Comparison of ENCODE assay signal across 4 cellular contexts in the genomic region with DNA sequence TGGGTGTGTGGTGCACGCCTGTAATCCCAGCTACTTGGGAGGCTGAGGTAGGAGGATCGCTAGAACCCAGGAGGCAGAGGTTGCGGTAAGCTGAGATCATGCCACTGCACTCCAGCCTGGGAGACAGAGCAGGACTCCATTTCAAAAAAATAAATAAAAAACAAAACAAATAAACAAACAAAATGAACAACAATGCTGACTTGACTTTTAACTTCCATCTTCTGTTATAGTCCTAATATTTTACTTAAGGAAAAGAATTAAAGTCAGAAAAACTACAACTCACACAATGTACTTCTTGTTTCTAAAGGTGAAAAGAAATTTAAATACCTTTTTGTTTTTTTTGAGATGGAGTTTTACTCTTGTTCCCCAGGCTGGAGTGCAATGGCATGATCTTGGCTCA. TPM values are rescaled to one million over a fixed set of nuclear protein-coding genes. Genes with fewer than 3 reads are reported as not detected.
DNase-seq lines count a peak whose midpoint lies in the region; ATAC-seq, FAIRE-seq and TF ChIP-seq lines count a peak whose summit lies in the region.
"Not testable (repeated sequence)": the region's sequence is repeated elsewhere in the genome, so short reads cannot be mapped to it uniquely, and the experiment has no call there.

No MANE protein-coding gene starts in this region.

- not testable (repeated sequence) for ATAC-seq in A549, T-helper 17 cell, K562, HepG2

- H3K9me1 ChIP-seq in K562 (ENCODE audit: control insufficient read depth, insufficient read depth, low read length): not testable (repeated sequence)

- intact Hi-C loops in K562 (cut with micrococcal nuclease); HepG2 (cut with micrococcal nuclease; ENCODE audit: unreplicated experiment): not testable (repeated sequence)

- WGBS in A549 (ENCODE audit: missing lambda C conversion rate): 97% methylated on average over 3 of the region's 3 CpGs
- 93% methylated on average over 3 of the region's 3 CpGs for WGBS in K562 (ENCODE audit: insufficient coverage, low coverage, missing lambda C conversion rate)
- WGBS in HepG2 (ENCODE audit: low lambda C conversion rate): 96% methylated on average over 3 of the region's 3 CpGs

- not testable (repeated sequence) for H3K4me3 Mint-ChIP-seq in T-helper 17 cell

- H3K27ac ChIP-seq in A549; K562 (ENCODE audit: extremely low read depth, low read depth, low read length); HepG2 (ENCODE audit: extremely low read length, insufficient read depth, low read length): not testable (repeated sequence)

- not testable (repeated sequence) for H3K4me2 ChIP-seq in A549; K562 (ENCODE audit: insufficient read depth, low read length); HepG2 (ENCODE audit: low read depth, low read length)

- H3K4me1 ChIP-seq in A549; K562 (replicated peaks in 1 of 2; ENCODE audit: control insufficient read depth in 2 of 2, insufficient read depth in 2 of 2, low read length in 2 of 2); HepG2 (ENCODE audit: insufficient read depth, low read length): not testable (repeated sequence)

- POLR2A ChIA-PET in A549 (lab: Yijun Ruan, JAX); K562 (lab: Yijun Ruan, JAX): not testable (repeated sequence)
- POLR2A ChIA-PET in HepG2 (lab: Yijun Ruan, JAX): interaction anchor here (3.0 kb wide), 1 partner anchor 9 kb away, joined by 15 read pairs; no protein-coding TSS in a partner anchor

- H3K9ac ChIP-seq in K562 (ENCODE audit: insufficient read depth in 1 of 2, low read depth in 2 of 2, low read length in 2 of 2); HepG2 (ENCODE audit: insufficient read depth, low read depth, low read length): not testable (repeated sequence)

- H3K4me1 Mint-ChIP-seq in T-helper 17 cell: not testable (repeated sequence)

- H3K27me3 Mint-ChIP-seq in T-helper 17 cell: not testable (repeated sequence)

- TF ChIP-seq CTCF in A549 (IDR thresholded peaks at IDR 0.05); K562 (IDR thresholded peaks at IDR 0.05 in 2 of 3, conservative IDR thresholded peaks at IDR 0.05 in 1 of 3; ENCODE audit: insufficient read depth in 2 of 3, low read depth in 1 of 3, low read length in 3 of 3); HepG2 (CRISPR knock-in tag; IDR thresholded peaks at IDR 0.05): not testable (repeated sequence)

- CTCF ChIA-PET in A549 (lab: Yijun Ruan, JAX); K562 (lab: Yijun Ruan, JAX; ENCODE audit: low intra/inter-chr PET ratio); HepG2 (lab: Yijun Ruan, JAX; ENCODE audit: low intra/inter-chr PET ratio, low total read pairs): not testable (repeated sequence)

- peaks cover 21% of the 10 kb centered on the region; the same call in 2 of the 3 replicates for H3K36me3 ChIP-seq in K562 (ENCODE audit: control insufficient read depth, insufficient read depth, low read length)
- H3K36me3 ChIP-seq in HepG2 (replicated peaks in 1 of 2; ENCODE audit: control insufficient read depth in 1 of 2, insufficient read depth in 2 of 2, low read length in 2 of 2): peaks cover 7 to 23% of the 10 kb centered on the region in 2 experiments; a peak in 4 of 5 replicates

- not testable (repeated sequence) for H2AFZ ChIP-seq in K562 (ENCODE audit: low read depth, low read length); HepG2 (ENCODE audit: low read length)

- H4K20me1 ChIP-seq in K562 (replicated peaks; ENCODE audit: control insufficient read depth, insufficient read depth, low read length); HepG2 (ENCODE audit: insufficient read depth, low read length): not testable (repeated sequence)

- not testable (repeated sequence) for H3K79me2 ChIP-seq in K562 (ENCODE audit: control insufficient read depth, insufficient read depth, low read length); HepG2 (ENCODE audit: insufficient read depth, low read length)

- not testable (repeated sequence) for TF ChIP-seq EP300 in A549 (IDR thresholded peaks at IDR 0.05); K562 (IDR thresholded peaks at IDR 0.05; ENCODE audit: low read length); HepG2 (IDR thresholded peaks at IDR 0.05; ENCODE audit: low read depth in 2 of 2, low read length in 2 of 2); HepG2 (CRISPR knock-in tag; IDR thresholded peaks at IDR 0.05; ENCODE audit: borderline replicate concordance)

- FAIRE-seq in A549 (lab: Jason Lieb, UNC); K562 (lab: Jason Lieb, UNC); HepG2 (lab: Jason Lieb, UNC): not testable (repeated sequence)

- H3K27me3 ChIP-seq in K562 (ENCODE audit: control insufficient read depth in 2 of 2, insufficient read depth in 2 of 2, low read length in 2 of 2); HepG2 (ENCODE audit: control insufficient read depth in 1 of 2, insufficient read depth in 2 of 2, low read length in 2 of 2): not testable (repeated sequence)

- H3K36me3 Mint-ChIP-seq in T-helper 17 cell (ENCODE audit: low read depth): not testable (repeated sequence)

- H3K27ac Mint-ChIP-seq in T-helper 17 cell: peak overlapping the region; percentile 6

- H3K9me3 ChIP-seq in A549; T-helper 17 cell (ENCODE audit: control insufficient read depth, low read length, poor library complexity, severe bottlenecking); K562 (replicated peaks; ENCODE audit: control insufficient read depth, insufficient read depth, low read depth, low read length); HepG2 (ENCODE audit: low read length): not testable (repeated sequence)

- TF ChIP-seq POLR2A in A549 (IDR thresholded peaks at IDR 0.05; ENCODE audit: low read length); K562 (conservative IDR thresholded peaks at IDR 0.05); HepG2 (IDR thresholded peaks at IDR 0.05; ENCODE audit: insufficient read depth in 1 of 2, low read depth in 2 of 2, low read length in 2 of 2): not testable (repeated sequence)

- BruUV-seq in K562 (replicated peaks; lab: Mats Ljungman, UMichigan); HepG2 (replicated peaks; lab: Mats Ljungman, UMichigan): not testable (repeated sequence)

- DNase-seq in A549 (ENCODE audit: low read depth in 1 of 2, low spot score in 1 of 2); T-helper 17 cell; K562 (ENCODE audit: extremely low read depth in 1 of 4, low spot score in 3 of 4); HepG2 (ENCODE audit: low spot score): not testable (repeated sequence)

- in situ Hi-C loops in K562 (cut with MboI); HepG2 (cut with HindIII; ENCODE audit: extremely low pct_ligation_motif_present, low pct_unique_long_range_greater_than_20kb): not testable (repeated sequence)

- H3K4me3 ChIP-seq in A549; K562; HepG2 (replicated peaks in 1 of 3; ENCODE audit: insufficient read depth in 1 of 3, low read depth in 2 of 3, low read length in 3 of 3): not testable (repeated sequence)

- TF ChIP-seq RAD21 in A549 (conservative IDR thresholded peaks at IDR 0.05 in 1 of 2, IDR thresholded peaks at IDR 0.05 in 1 of 2); K562 (CRISPR knock-in tag; conservative IDR thresholded peaks at IDR 0.05 in 1 of 2, IDR thresholded peaks at IDR 0.05 in 1 of 2); HepG2 (CRISPR knock-in tag; IDR thresholded peaks at IDR 0.05): not testable (repeated sequence)

RNA-seq across cellular contexts. Expression of a gene that starts 13.4 kb away (rescaled TPM):
- 17.4 and 19.3 TPM in 2 replicates for polyA plus RNA-seq in A549 (2011; rRNA removed)
- 3.5 and 4.4 TPM in 2 replicates for polyA plus RNA-seq in A549 (2012; cell fraction: cytosol; rRNA removed)
- polyA plus RNA-seq in A549 (2012; cell fraction: nucleus; rRNA removed): 5.3 and 6.9 TPM in 2 replicates
- polyA plus RNA-seq in A549 (2017; fragmentation: RNase III; extraction: RNeasy Plus Mini Kit Qiagen cat#74134 plus additional on column Dnase treatment): 5.7 to 6.6 TPM (median 6.0 TPM) in 3 replicates
- 14.2 and 17.3 TPM in 2 replicates for polyA minus RNA-seq in A549 (2011; rRNA and poly(A)+ RNA removed)
- 1 to 10 TPM; 8.3 to 8.9 TPM for total RNA-seq in T-helper 17 cell
- total RNA-seq in K562 (2011; cell fraction: chromatin; rRNA removed; ENCODE audit: low replicate concordance): 47.7 and 80.6 TPM in 2 replicates
- total RNA-seq in K562 (2011; cell fraction: nucleolus; rRNA removed): 37.8 and 37.9 TPM in 2 replicates
- 54.6 and 76.0 TPM in 2 replicates for total RNA-seq in K562 (2011; cell fraction: nucleoplasm; rRNA removed)
- 6.4 and 9.1 TPM in 2 replicates for total RNA-seq in K562 (2014; rRNA removed)
- total RNA-seq in K562 (2014; rRNA removed; fragmentation: Illumina TruSeq; extraction: Trizol): 10.3 and 11.8 TPM in 2 replicates
- 9.4 and 11.3 TPM in 2 replicates for total RNA-seq in K562 (2015; rRNA removed; fragmentation: Illumina TruSeq; extraction: Trizol)
- total RNA-seq in K562 (2021): 10.3 and 10.6 TPM in 2 replicates
- 15.3 and 15.8 TPM in 2 replicates for polyA plus RNA-seq in K562 (2011; rRNA removed)
- polyA plus RNA-seq in K562 (2011; cell fraction: cytosol; rRNA removed): 6.6 and 10.6 TPM in 2 replicates
- 33.3 and 43.6 TPM in 2 replicates for polyA plus RNA-seq in K562 (2011; cell fraction: nucleus; rRNA removed)
- polyA plus RNA-seq in K562 (2012): 7.2 and 13.1 TPM in 2 replicates
- polyA plus RNA-seq in K562 (2014; fragmentation: Illumina TruSeq; extraction: Trizol): 9.5 and 12.3 TPM in 2 replicates
- polyA plus RNA-seq in K562 (2014; fragmentation: Nextera tagmentation; extraction: Ambion mirVana): 1 to 10 TPM; 2.7 to 5.4 TPM
- 9.0 and 9.4 TPM in 2 replicates for polyA plus RNA-seq in K562 (2014; rRNA removed)
- polyA minus RNA-seq in K562 (2011; rRNA and poly(A)+ RNA removed): 16.9 and 18.1 TPM in 2 replicates
- polyA minus RNA-seq in K562 (2011; cell fraction: cytosol; rRNA and poly(A)+ RNA removed): 4.8 and 7.2 TPM in 2 replicates
- polyA minus RNA-seq in K562 (2011; cell fraction: nucleus; rRNA and poly(A)+ RNA removed): 16.3 and 31.0 TPM in 2 replicates
- 20.6 and 33.8 TPM in 2 replicates for total RNA-seq in HepG2 (2016; rRNA removed; fragmentation: Illumina TruSeq; extraction: Trizol)
- 8.7 and 9.9 TPM in 2 replicates for total RNA-seq in HepG2 (2016; cell fraction: cytosol; rRNA removed; fragmentation: Illumina TruSeq; extraction: Trizol; ENCODE audit: low read depth)
- total RNA-seq in HepG2 (2016; cell fraction: insoluble cytoplasmic fraction; rRNA removed; fragmentation: Illumina TruSeq; extraction: Trizol): 18.9 and 34.1 TPM in 2 replicates
- 21.4 and 21.9 TPM in 2 replicates for total RNA-seq in HepG2 (2016; cell fraction: membrane; rRNA removed; fragmentation: Illumina TruSeq; extraction: Trizol)
- total RNA-seq in HepG2 (2016; cell fraction: nucleus; rRNA removed; fragmentation: Illumina TruSeq; extraction: Trizol): 60.3 and 65.0 TPM in 2 replicates
- polyA plus RNA-seq in HepG2 (2011; rRNA removed): 43.3 and 58.7 TPM in 2 replicates
- 20.6 and 34.1 TPM in 2 replicates for polyA plus RNA-seq in HepG2 (2011; cell fraction: cytosol; rRNA removed)
- polyA plus RNA-seq in HepG2 (2011; cell fraction: nucleus; rRNA removed): 125 and 138 TPM in 2 replicates
- 44.7 and 56.4 TPM in 2 replicates for polyA plus RNA-seq in HepG2 (2012)
- 8.2 and 9.3 TPM in 2 replicates for polyA plus RNA-seq in HepG2 (2016; cell fraction: cytosol; fragmentation: Illumina TruSeq; extraction: Trizol; ENCODE audit: low read depth)
- polyA plus RNA-seq in HepG2 (2016; cell fraction: insoluble cytoplasmic fraction; fragmentation: Illumina TruSeq; extraction: Trizol; ENCODE audit: low read depth): 13.6 and 15.1 TPM in 2 replicates
- 13.7 and 13.9 TPM in 2 replicates for polyA plus RNA-seq in HepG2 (2016; cell fraction: membrane; fragmentation: Illumina TruSeq; extraction: Trizol; ENCODE audit: low read depth)
- polyA plus RNA-seq in HepG2 (2016; cell fraction: nucleus; fragmentation: Illumina TruSeq; extraction: Trizol; ENCODE audit: insufficient read depth, low read depth): 70.5 and 71.0 TPM in 2 replicates
- polyA minus RNA-seq in HepG2 (2011; rRNA and poly(A)+ RNA removed; ENCODE audit: low replicate concordance): 11.3 and 88.1 TPM in 2 replicates
- 23.7 and 30.1 TPM in 2 replicates for polyA minus RNA-seq in HepG2 (2011; cell fraction: cytosol; rRNA and poly(A)+ RNA removed)
- 123 and 189 TPM in 2 replicates for polyA minus RNA-seq in HepG2 (2011; cell fraction: nucleus; rRNA and poly(A)+ RNA removed)

RNA-seq across cellular contexts. Expression of a gene that starts 13.5 kb away (rescaled TPM):
- polyA plus RNA-seq in A549 (2011; rRNA removed): 3.4 and 4.9 TPM in 2 replicates
- 0.67 and 0.77 TPM in 2 replicates for polyA plus RNA-seq in A549 (2012; cell fraction: cytosol; rRNA removed)
- polyA plus RNA-seq in A549 (2012; cell fraction: nucleus; rRNA removed): 0.29 and 0.78 TPM in 2 replicates
- polyA plus RNA-seq in A549 (2017; fragmentation: RNase III; extraction: RNeasy Plus Mini Kit Qiagen cat#74134 plus additional on column Dnase treatment): 5.8 to 6.1 TPM (median 5.9 TPM) in 3 replicates
- 0.78 and 1.3 TPM in 2 replicates for polyA minus RNA-seq in A549 (2011; rRNA and poly(A)+ RNA removed)
- 1 to 10 TPM; 2.5 to 2.8 TPM for total RNA-seq in T-helper 17 cell
- total RNA-seq in K562 (2011; cell fraction: chromatin; rRNA removed; ENCODE audit: low replicate concordance): 4.3 and 14.3 TPM in 2 replicates
- total RNA-seq in K562 (2011; cell fraction: nucleolus; rRNA removed): 1.7 and 2.8 TPM in 2 replicates
- 4.1 and 7.0 TPM in 2 replicates for total RNA-seq in K562 (2011; cell fraction: nucleoplasm; rRNA removed)
- 2.9 and 4.3 TPM in 2 replicates for total RNA-seq in K562 (2014; rRNA removed)
- 4.3 and 4.8 TPM in 2 replicates for total RNA-seq in K562 (2014; rRNA removed; fragmentation: Illumina TruSeq; extraction: Trizol)
- 3.4 and 4.9 TPM in 2 replicates for total RNA-seq in K562 (2015; rRNA removed; fragmentation: Illumina TruSeq; extraction: Trizol)
- 1.4 and 1.5 TPM in 2 replicates for total RNA-seq in K562 (2021)
- 3.4 and 4.8 TPM in 2 replicates for polyA plus RNA-seq in K562 (2011; rRNA removed)
- 0.25 and 1.1 TPM in 2 replicates for polyA plus RNA-seq in K562 (2011; cell fraction: cytosol; rRNA removed)
- polyA plus RNA-seq in K562 (2011; cell fraction: nucleus; rRNA removed): 3.8 and 6.0 TPM in 2 replicates
- polyA plus RNA-seq in K562 (2012): 3.2 and 3.8 TPM in 2 replicates
- polyA plus RNA-seq in K562 (2014; fragmentation: Illumina TruSeq; extraction: Trizol): 3.7 and 4.2 TPM in 2 replicates
- polyA plus RNA-seq in K562 (2014; fragmentation: Nextera tagmentation; extraction: Ambion mirVana): 1 to 10 TPM; 1.3 to 1.7 TPM
- polyA plus RNA-seq in K562 (2014; rRNA removed): 3.3 and 3.7 TPM in 2 replicates
- 2.7 and 3.4 TPM in 2 replicates for polyA minus RNA-seq in K562 (2011; rRNA and poly(A)+ RNA removed)
- polyA minus RNA-seq in K562 (2011; cell fraction: cytosol; rRNA and poly(A)+ RNA removed): 1.4 TPM in 1 of 2 replicates, not detected in the other
- 2.6 and 3.6 TPM in 2 replicates for polyA minus RNA-seq in K562 (2011; cell fraction: nucleus; rRNA and poly(A)+ RNA removed)
- 2.3 and 2.4 TPM in 2 replicates for total RNA-seq in HepG2 (2016; rRNA removed; fragmentation: Illumina TruSeq; extraction: Trizol)
- total RNA-seq in HepG2 (2016; cell fraction: cytosol; rRNA removed; fragmentation: Illumina TruSeq; extraction: Trizol; ENCODE audit: low read depth): 2.3 and 2.8 TPM in 2 replicates
- total RNA-seq in HepG2 (2016; cell fraction: insoluble cytoplasmic fraction; rRNA removed; fragmentation: Illumina TruSeq; extraction: Trizol): 1.8 and 2.4 TPM in 2 replicates
- total RNA-seq in HepG2 (2016; cell fraction: membrane; rRNA removed; fragmentation: Illumina TruSeq; extraction: Trizol): 3.5 and 4.3 TPM in 2 replicates
- total RNA-seq in HepG2 (2016; cell fraction: nucleus; rRNA removed; fragmentation: Illumina TruSeq; extraction: Trizol): 3.3 and 4.4 TPM in 2 replicates
- 1.6 and 1.7 TPM in 2 replicates for polyA plus RNA-seq in HepG2 (2011; rRNA removed)
- polyA plus RNA-seq in HepG2 (2011; cell fraction: cytosol; rRNA removed): 0.32 and 0.59 TPM in 2 replicates
- polyA plus RNA-seq in HepG2 (2011; cell fraction: nucleus; rRNA removed): 1.3 and 2.0 TPM in 2 replicates
- polyA plus RNA-seq in HepG2 (2012): 1.9 and 2.4 TPM in 2 replicates
- polyA plus RNA-seq in HepG2 (2016; cell fraction: cytosol; fragmentation: Illumina TruSeq; extraction: Trizol; ENCODE audit: low read depth): 2.9 and 4.4 TPM in 2 replicates
- 3.3 and 4.4 TPM in 2 replicates for polyA plus RNA-seq in HepG2 (2016; cell fraction: insoluble cytoplasmic fraction; fragmentation: Illumina TruSeq; extraction: Trizol; ENCODE audit: low read depth)
- 3.2 and 3.7 TPM in 2 replicates for polyA plus RNA-seq in HepG2 (2016; cell fraction: membrane; fragmentation: Illumina TruSeq; extraction: Trizol; ENCODE audit: low read depth)
- polyA plus RNA-seq in HepG2 (2016; cell fraction: nucleus; fragmentation: Illumina TruSeq; extraction: Trizol; ENCODE audit: insufficient read depth, low read depth): 3.8 and 4.5 TPM in 2 replicates
- polyA minus RNA-seq in HepG2 (2011; rRNA and poly(A)+ RNA removed; ENCODE audit: low replicate concordance): 0.54 and 0.60 TPM in 2 replicates
- 0.44 and 0.49 TPM in 2 replicates for polyA minus RNA-seq in HepG2 (2011; cell fraction: cytosol; rRNA and poly(A)+ RNA removed)
- polyA minus RNA-seq in HepG2 (2011; cell fraction: nucleus; rRNA and poly(A)+ RNA removed): 2.8 and 4.2 TPM in 2 replicates

RNA-seq across cellular contexts. Expression of a gene that starts 55.6 kb away (rescaled TPM):
- polyA plus RNA-seq in A549 (2011; rRNA removed) (41.9 and 46.4 TPM in 2 replicates), A549 (2017; fragmentation: RNase III; extraction: RNeasy Plus Mini Kit Qiagen cat#74134 plus additional on column Dnase treatment) (24.8 to 28.8 TPM (median 26.1 TPM) in 3 replicates), K562 (2011; rRNA removed) (29.0 and 29.1 TPM in 2 replicates), K562 (2014; fragmentation: Illumina TruSeq; extraction: Trizol) (11.8 and 12.9 TPM in 2 replicates), K562 (2014; fragmentation: Nextera tagmentation; extraction: Ambion mirVana) (1 to 10 TPM; 4.3 to 7.0 TPM), K562 (2014; rRNA removed) (13.8 and 18.3 TPM in 2 replicates), HepG2 (2011; rRNA removed) (33.1 and 34.7 TPM in 2 replicates)
- polyA plus RNA-seq in A549 (2012; cell fraction: cytosol; rRNA removed): 34.4 and 37.7 TPM in 2 replicates
- polyA plus RNA-seq in A549 (2012; cell fraction: nucleus; rRNA removed): 54.8 and 61.1 TPM in 2 replicates
- polyA minus RNA-seq in A549 (2011; rRNA and poly(A)+ RNA removed): 22.1 and 27.1 TPM in 2 replicates
- total RNA-seq in T-helper 17 cell (10 to 100 TPM; 28.0 to 29.6 TPM), K562 (2014; rRNA removed) (11.2 and 12.2 TPM in 2 replicates), K562 (2014; rRNA removed; fragmentation: Illumina TruSeq; extraction: Trizol) (11.3 and 11.6 TPM in 2 replicates), K562 (2015; rRNA removed; fragmentation: Illumina TruSeq; extraction: Trizol) (9.8 and 10.2 TPM in 2 replicates), K562 (2021) (11.7 and 12.9 TPM in 2 replicates), HepG2 (2016; rRNA removed; fragmentation: Illumina TruSeq; extraction: Trizol) (18.1 and 18.9 TPM in 2 replicates)
- 54.1 and 76.0 TPM in 2 replicates for total RNA-seq in K562 (2011; cell fraction: chromatin; rRNA removed; ENCODE audit: low replicate concordance)
- total RNA-seq in K562 (2011; cell fraction: nucleolus; rRNA removed): 47.1 and 51.7 TPM in 2 replicates
- total RNA-seq in K562 (2011; cell fraction: nucleoplasm; rRNA removed): 54.3 and 60.0 TPM in 2 replicates
- polyA plus RNA-seq in K562 (2011; cell fraction: cytosol; rRNA removed): 20.3 and 26.3 TPM in 2 replicates
- 74.3 and 78.9 TPM in 2 replicates for polyA plus RNA-seq in K562 (2011; cell fraction: nucleus; rRNA removed)
- polyA plus RNA-seq in K562 (2012): 9.9 and 14.4 TPM in 2 replicates
- polyA minus RNA-seq in K562 (2011; rRNA and poly(A)+ RNA removed): 18.0 and 19.3 TPM in 2 replicates
- 5.4 and 8.4 TPM in 2 replicates for polyA minus RNA-seq in K562 (2011; cell fraction: cytosol; rRNA and poly(A)+ RNA removed)
- polyA minus RNA-seq in K562 (2011; cell fraction: nucleus; rRNA and poly(A)+ RNA removed): 19.1 and 30.2 TPM in 2 replicates
- total RNA-seq in HepG2 (2016; cell fraction: cytosol; rRNA removed; fragmentation: Illumina TruSeq; extraction: Trizol; ENCODE audit: low read depth): 4.9 and 6.7 TPM in 2 replicates
- total RNA-seq in HepG2 (2016; cell fraction: insoluble cytoplasmic fraction; rRNA removed; fragmentation: Illumina TruSeq; extraction: Trizol): 19.5 and 20.6 TPM in 2 replicates
- 6.1 and 6.3 TPM in 2 replicates for total RNA-seq in HepG2 (2016; cell fraction: membrane; rRNA removed; fragmentation: Illumina TruSeq; extraction: Trizol)
- total RNA-seq in HepG2 (2016; cell fraction: nucleus; rRNA removed; fragmentation: Illumina TruSeq; extraction: Trizol): 19.6 and 22.2 TPM in 2 replicates
- 22.9 and 26.9 TPM in 2 replicates for polyA plus RNA-seq in HepG2 (2011; cell fraction: cytosol; rRNA removed)
- polyA plus RNA-seq in HepG2 (2011; cell fraction: nucleus; rRNA removed): 52.0 and 58.6 TPM in 2 replicates
- 11.7 and 19.1 TPM in 2 replicates for polyA plus RNA-seq in HepG2 (2012)
- polyA plus RNA-seq in HepG2 (2016; cell fraction: cytosol; fragmentation: Illumina TruSeq; extraction: Trizol; ENCODE audit: low read depth): 2.3 TPM in 2 replicates
- polyA plus RNA-seq in HepG2 (2016; cell fraction: insoluble cytoplasmic fraction; fragmentation: Illumina TruSeq; extraction: Trizol; ENCODE audit: low read depth): 14.0 and 16.4 TPM in 2 replicates
- 3.9 TPM in 2 replicates for polyA plus RNA-seq in HepG2 (2016; cell fraction: membrane; fragmentation: Illumina TruSeq; extraction: Trizol; ENCODE audit: low read depth)
- 36.1 and 42.5 TPM in 2 replicates for polyA plus RNA-seq in HepG2 (2016; cell fraction: nucleus; fragmentation: Illumina TruSeq; extraction: Trizol; ENCODE audit: insufficient read depth, low read depth)
- 24.3 and 47.1 TPM in 2 replicates for polyA minus RNA-seq in HepG2 (2011; rRNA and poly(A)+ RNA removed; ENCODE audit: low replicate concordance)
- 6.3 and 6.9 TPM in 2 replicates for polyA minus RNA-seq in HepG2 (2011; cell fraction: cytosol; rRNA and poly(A)+ RNA removed)
- 31.8 and 33.1 TPM in 2 replicates for polyA minus RNA-seq in HepG2 (2011; cell fraction: nucleus; rRNA and poly(A)+ RNA removed)

RNA-seq across cellular contexts. Expression of a gene that starts 55.8 kb away (rescaled TPM):
- 1.6 TPM in 2 replicates for polyA plus RNA-seq in A549 (2011; rRNA removed)
- 0.44 and 0.61 TPM in 2 replicates for polyA plus RNA-seq in A549 (2012; cell fraction: cytosol; rRNA removed)
- polyA plus RNA-seq in A549 (2012; cell fraction: nucleus; rRNA removed): 0.47 and 0.59 TPM in 2 replicates
- 1.5 to 1.9 TPM (median 1.6 TPM) in 3 replicates for polyA plus RNA-seq in A549 (2017; fragmentation: RNase III; extraction: RNeasy Plus Mini Kit Qiagen cat#74134 plus additional on column Dnase treatment)
- 1.1 and 1.2 TPM in 2 replicates for polyA minus RNA-seq in A549 (2011; rRNA and poly(A)+ RNA removed)
- 1 to 10 TPM; 3.3 to 3.4 TPM for total RNA-seq in T-helper 17 cell
- 1.5 and 1.6 TPM in 2 replicates for total RNA-seq in K562 (2011; cell fraction: chromatin; rRNA removed; ENCODE audit: low replicate concordance)
- 0.79 and 1.0 TPM in 2 replicates for total RNA-seq in K562 (2011; cell fraction: nucleolus; rRNA removed)
- total RNA-seq in K562 (2011; cell fraction: nucleoplasm; rRNA removed): 0.95 and 1.7 TPM in 2 replicates
- 0.86 and 1.2 TPM in 2 replicates for total RNA-seq in K562 (2014; rRNA removed)
- total RNA-seq in K562 (2014; rRNA removed; fragmentation: Illumina TruSeq; extraction: Trizol): 0.84 and 0.93 TPM in 2 replicates
- total RNA-seq in K562 (2015; rRNA removed; fragmentation: Illumina TruSeq; extraction: Trizol): 1.3 and 1.4 TPM in 2 replicates
- total RNA-seq in K562 (2021): 0.75 and 0.83 TPM in 2 replicates
- polyA plus RNA-seq in K562 (2011; rRNA removed): 0.77 and 0.89 TPM in 2 replicates
- polyA plus RNA-seq in K562 (2011; cell fraction: cytosol; rRNA removed): 0.46 and 0.69 TPM in 2 replicates
- polyA plus RNA-seq in K562 (2011; cell fraction: nucleus; rRNA removed): 0.45 and 0.55 TPM in 2 replicates
- 0.94 and 1.5 TPM in 2 replicates for polyA plus RNA-seq in K562 (2012)
- polyA plus RNA-seq in K562 (2014; fragmentation: Illumina TruSeq; extraction: Trizol): 1.1 and 1.2 TPM in 2 replicates
- under 1 TPM; 0.15 to 0.24 TPM for polyA plus RNA-seq in K562 (2014; fragmentation: Nextera tagmentation; extraction: Ambion mirVana)
- 0.80 and 0.93 TPM in 2 replicates for polyA plus RNA-seq in K562 (2014; rRNA removed)
- 0.70 and 0.90 TPM in 2 replicates for polyA minus RNA-seq in K562 (2011; rRNA and poly(A)+ RNA removed)
- 0.55 and 0.67 TPM in 2 replicates for polyA minus RNA-seq in K562 (2011; cell fraction: cytosol; rRNA and poly(A)+ RNA removed)
- polyA minus RNA-seq in K562 (2011; cell fraction: nucleus; rRNA and poly(A)+ RNA removed): 0.54 and 0.78 TPM in 2 replicates
- 1.6 and 2.0 TPM in 2 replicates for total RNA-seq in HepG2 (2016; rRNA removed; fragmentation: Illumina TruSeq; extraction: Trizol)
- 0.51 and 0.53 TPM in 2 replicates for total RNA-seq in HepG2 (2016; cell fraction: cytosol; rRNA removed; fragmentation: Illumina TruSeq; extraction: Trizol; ENCODE audit: low read depth)
- 1.9 and 2.1 TPM in 2 replicates for total RNA-seq in HepG2 (2016; cell fraction: insoluble cytoplasmic fraction; rRNA removed; fragmentation: Illumina TruSeq; extraction: Trizol)
- total RNA-seq in HepG2 (2016; cell fraction: membrane; rRNA removed; fragmentation: Illumina TruSeq; extraction: Trizol): 1.0 TPM in 2 replicates
- 2.6 and 3.0 TPM in 2 replicates for total RNA-seq in HepG2 (2016; cell fraction: nucleus; rRNA removed; fragmentation: Illumina TruSeq; extraction: Trizol)
- polyA plus RNA-seq in HepG2 (2011; rRNA removed): 1.6 and 2.0 TPM in 2 replicates
- 0.97 and 1.2 TPM in 2 replicates for polyA plus RNA-seq in HepG2 (2011; cell fraction: cytosol; rRNA removed)
- polyA plus RNA-seq in HepG2 (2011; cell fraction: nucleus; rRNA removed): 1.7 and 2.2 TPM in 2 replicates
- polyA plus RNA-seq in HepG2 (2012): 2.0 and 2.8 TPM in 2 replicates
- polyA plus RNA-seq in HepG2 (2016; cell fraction: cytosol; fragmentation: Illumina TruSeq; extraction: Trizol; ENCODE audit: low read depth): 0.33 and 0.36 TPM in 2 replicates
- 1.6 and 1.7 TPM in 2 replicates for polyA plus RNA-seq in HepG2 (2016; cell fraction: insoluble cytoplasmic fraction; fragmentation: Illumina TruSeq; extraction: Trizol; ENCODE audit: low read depth)
- polyA plus RNA-seq in HepG2 (2016; cell fraction: membrane; fragmentation: Illumina TruSeq; extraction: Trizol; ENCODE audit: low read depth): 0.49 and 0.65 TPM in 2 replicates
- polyA plus RNA-seq in HepG2 (2016; cell fraction: nucleus; fragmentation: Illumina TruSeq; extraction: Trizol; ENCODE audit: insufficient read depth, low read depth): 1.6 and 2.7 TPM in 2 replicates
- 0.82 and 2.3 TPM in 2 replicates for polyA minus RNA-seq in HepG2 (2011; rRNA and poly(A)+ RNA removed; ENCODE audit: low replicate concordance)
- 1.3 and 1.8 TPM in 2 replicates for polyA minus RNA-seq in HepG2 (2011; cell fraction: cytosol; rRNA and poly(A)+ RNA removed)
- 6.4 and 6.8 TPM in 2 replicates for polyA minus RNA-seq in HepG2 (2011; cell fraction: nucleus; rRNA and poly(A)+ RNA removed)
